ENCODE assay signal across 1 cellular context in genomic region chr15:80095511-80095910, GRCh38.
TF ChIP-seq lines count a peak whose summit lies in the region.

No MANE protein-coding gene starts in this region.

TF ChIP-seq in K562, 482 proteins besides CTCF, POLR2A, EP300 and RAD21 (continued from another document):
- no peak for TF ChIP-seq REST (CRISPR knock-in tag; IDR thresholded peaks at IDR 0.05; ENCODE audit: low read depth)
- no peak for TF ChIP-seq HOXB6 (CRISPR knock-in tag; IDR thresholded peaks at IDR 0.05; ENCODE audit: borderline replicate concordance)
- no peak for TF ChIP-seq PRMT5 (CRISPR knock-in tag; IDR thresholded peaks at IDR 0.05)
- no peak for TF ChIP-seq RHOXF2B (CRISPR knock-in tag; conservative IDR thresholded peaks at IDR 0.05)
- no peak for TF ChIP-seq ZNF57 (CRISPR knock-in tag; IDR thresholded peaks at IDR 0.05)
- TF ChIP-seq ZNF354B (CRISPR knock-in tag; IDR thresholded peaks at IDR 0.05): no peak
- no peak for TF ChIP-seq ZNF165 (CRISPR knock-in tag; IDR thresholded peaks at IDR 0.05; ENCODE audit: borderline replicate concordance)
- no peak for TF ChIP-seq TAF15 (IDR thresholded peaks at IDR 0.05; ENCODE audit: low read depth, low read length)
- TF ChIP-seq SFPQ (IDR thresholded peaks at IDR 0.05; ENCODE audit: low read depth, low read length): no peak
- TF ChIP-seq FOSL1 (tag; conservative IDR thresholded peaks at IDR 0.05): no peak
- no peak for TF ChIP-seq ZNF143 (CRISPR knock-in tag; IDR thresholded peaks at IDR 0.05)
- no peak for TF ChIP-seq HBP1 (CRISPR knock-in tag; IDR thresholded peaks at IDR 0.05)
- TF ChIP-seq EGR1 (conservative IDR thresholded peaks at IDR 0.05): no peak
- TF ChIP-seq ARID2 (IDR thresholded peaks at IDR 0.05): no peak
- TF ChIP-seq CREBBP (IDR thresholded peaks at IDR 0.05; ENCODE audit: low read depth, low read length): no peak
- no peak for TF ChIP-seq MEIS2 (IDR thresholded peaks at IDR 0.05; ENCODE audit: partially characterized antibody)
- TF ChIP-seq SLC30A9 (CRISPR knock-in tag; IDR thresholded peaks at IDR 0.05): no peak
- TF ChIP-seq MCM3 (IDR thresholded peaks at IDR 0.05): no peak
- no peak for TF ChIP-seq ZNF668 (CRISPR knock-in tag; IDR thresholded peaks at IDR 0.05)
